ENCODE assay signal across 1 cellular context in genomic region chr9:131276891-131277672, GRCh38.
TF ChIP-seq lines count a peak whose summit lies in the region.

No MANE protein-coding gene starts in this region.

TF ChIP-seq in GM23338, 12 proteins besides CTCF, POLR2A, EP300 and RAD21 (continued from another document):
- TF ChIP-seq, protein P1, sequence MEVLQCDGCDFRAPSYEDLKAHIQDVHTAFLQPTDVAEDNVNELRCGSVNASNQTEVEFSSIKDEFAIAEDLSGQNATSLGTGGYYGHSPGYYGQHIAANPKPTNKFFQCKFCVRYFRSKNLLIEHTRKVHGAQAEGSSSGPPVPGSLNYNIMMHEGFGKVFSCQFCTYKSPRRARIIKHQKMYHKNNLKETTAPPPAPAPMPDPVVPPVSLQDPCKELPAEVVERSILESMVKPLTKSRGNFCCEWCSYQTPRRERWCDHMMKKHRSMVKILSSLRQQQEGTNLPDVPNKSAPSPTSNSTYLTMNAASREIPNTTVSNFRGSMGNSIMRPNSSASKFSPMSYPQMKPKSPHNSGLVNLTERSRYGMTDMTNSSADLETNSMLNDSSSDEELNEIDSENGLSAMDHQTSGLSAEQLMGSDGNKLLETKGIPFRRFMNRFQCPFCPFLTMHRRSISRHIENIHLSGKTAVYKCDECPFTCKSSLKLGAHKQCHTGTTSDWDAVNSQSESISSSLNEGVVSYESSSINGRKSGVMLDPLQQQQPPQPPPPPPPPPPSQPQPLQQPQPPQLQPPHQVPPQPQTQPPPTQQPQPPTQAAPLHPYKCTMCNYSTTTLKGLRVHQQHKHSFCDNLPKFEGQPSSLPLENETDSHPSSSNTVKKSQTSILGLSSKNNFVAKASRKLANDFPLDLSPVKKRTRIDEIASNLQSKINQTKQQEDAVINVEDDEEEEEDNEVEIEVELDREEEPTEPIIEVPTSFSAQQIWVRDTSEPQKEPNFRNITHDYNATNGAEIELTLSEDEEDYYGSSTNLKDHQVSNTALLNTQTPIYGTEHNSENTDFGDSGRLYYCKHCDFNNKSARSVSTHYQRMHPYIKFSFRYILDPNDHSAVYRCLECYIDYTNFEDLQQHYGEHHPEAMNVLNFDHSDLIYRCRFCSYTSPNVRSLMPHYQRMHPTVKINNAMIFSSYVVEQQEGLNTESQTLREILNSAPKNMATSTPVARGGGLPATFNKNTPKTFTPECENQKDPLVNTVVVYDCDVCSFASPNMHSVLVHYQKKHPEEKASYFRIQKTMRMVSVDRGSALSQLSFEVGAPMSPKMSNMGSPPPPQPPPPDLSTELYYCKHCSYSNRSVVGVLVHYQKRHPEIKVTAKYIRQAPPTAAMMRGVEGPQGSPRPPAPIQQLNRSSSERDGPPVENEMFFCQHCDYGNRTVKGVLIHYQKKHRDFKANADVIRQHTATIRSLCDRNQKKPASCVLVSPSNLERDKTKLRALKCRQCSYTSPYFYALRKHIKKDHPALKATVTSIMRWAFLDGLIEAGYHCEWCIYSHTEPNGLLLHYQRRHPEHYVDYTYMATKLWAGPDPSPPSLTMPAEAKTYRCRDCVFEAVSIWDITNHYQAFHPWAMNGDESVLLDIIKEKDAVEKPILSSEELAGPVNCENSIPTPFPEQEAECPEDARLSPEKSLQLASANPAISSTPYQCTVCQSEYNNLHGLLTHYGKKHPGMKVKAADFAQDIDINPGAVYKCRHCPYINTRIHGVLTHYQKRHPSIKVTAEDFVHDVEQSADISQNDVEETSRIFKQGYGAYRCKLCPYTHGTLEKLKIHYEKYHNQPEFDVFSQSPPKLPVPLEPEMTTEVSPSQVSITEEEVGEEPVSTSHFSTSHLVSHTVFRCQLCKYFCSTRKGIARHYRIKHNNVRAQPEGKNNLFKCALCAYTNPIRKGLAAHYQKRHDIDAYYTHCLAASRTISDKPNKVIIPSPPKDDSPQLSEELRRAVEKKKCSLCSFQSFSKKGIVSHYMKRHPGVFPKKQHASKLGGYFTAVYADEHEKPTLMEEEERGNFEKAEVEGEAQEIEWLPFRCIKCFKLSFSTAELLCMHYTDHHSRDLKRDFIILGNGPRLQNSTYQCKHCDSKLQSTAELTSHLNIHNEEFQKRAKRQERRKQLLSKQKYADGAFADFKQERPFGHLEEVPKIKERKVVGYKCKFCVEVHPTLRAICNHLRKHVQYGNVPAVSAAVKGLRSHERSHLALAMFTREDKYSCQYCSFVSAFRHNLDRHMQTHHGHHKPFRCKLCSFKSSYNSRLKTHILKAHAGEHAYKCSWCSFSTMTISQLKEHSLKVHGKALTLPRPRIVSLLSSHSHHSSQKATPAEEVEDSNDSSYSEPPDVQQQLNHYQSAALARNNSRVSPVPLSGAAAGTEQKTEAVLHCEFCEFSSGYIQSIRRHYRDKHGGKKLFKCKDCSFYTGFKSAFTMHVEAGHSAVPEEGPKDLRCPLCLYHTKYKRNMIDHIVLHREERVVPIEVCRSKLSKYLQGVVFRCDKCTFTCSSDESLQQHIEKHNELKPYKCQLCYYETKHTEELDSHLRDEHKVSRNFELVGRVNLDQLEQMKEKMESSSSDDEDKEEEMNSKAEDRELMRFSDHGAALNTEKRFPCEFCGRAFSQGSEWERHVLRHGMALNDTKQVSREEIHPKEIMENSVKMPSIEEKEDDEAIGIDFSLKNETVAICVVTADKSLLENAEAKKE (CRISPR knock-in tag; IDR thresholded peaks at IDR 0.05), result no peak
- no peak for TF ChIP-seq CREB1 (CRISPR knock-in tag; IDR thresholded peaks at IDR 0.05; ENCODE audit: low read depth)
- TF ChIP-seq, protein P2, sequence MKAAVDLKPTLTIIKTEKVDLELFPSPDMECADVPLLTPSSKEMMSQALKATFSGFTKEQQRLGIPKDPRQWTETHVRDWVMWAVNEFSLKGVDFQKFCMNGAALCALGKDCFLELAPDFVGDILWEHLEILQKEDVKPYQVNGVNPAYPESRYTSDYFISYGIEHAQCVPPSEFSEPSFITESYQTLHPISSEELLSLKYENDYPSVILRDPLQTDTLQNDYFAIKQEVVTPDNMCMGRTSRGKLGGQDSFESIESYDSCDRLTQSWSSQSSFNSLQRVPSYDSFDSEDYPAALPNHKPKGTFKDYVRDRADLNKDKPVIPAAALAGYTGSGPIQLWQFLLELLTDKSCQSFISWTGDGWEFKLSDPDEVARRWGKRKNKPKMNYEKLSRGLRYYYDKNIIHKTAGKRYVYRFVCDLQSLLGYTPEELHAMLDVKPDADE (IDR thresholded peaks at IDR 0.05), result no peak
- TF ChIP-seq POLR2AphosphoS5 (IDR thresholded peaks at IDR 0.05; ENCODE audit: low read depth), result no peak
- TF ChIP-seq EZH2phosphoT487 (IDR thresholded peaks at IDR 0.05; ENCODE audit: unreplicated experiment), result no peak
